In the genomic region with DNA sequence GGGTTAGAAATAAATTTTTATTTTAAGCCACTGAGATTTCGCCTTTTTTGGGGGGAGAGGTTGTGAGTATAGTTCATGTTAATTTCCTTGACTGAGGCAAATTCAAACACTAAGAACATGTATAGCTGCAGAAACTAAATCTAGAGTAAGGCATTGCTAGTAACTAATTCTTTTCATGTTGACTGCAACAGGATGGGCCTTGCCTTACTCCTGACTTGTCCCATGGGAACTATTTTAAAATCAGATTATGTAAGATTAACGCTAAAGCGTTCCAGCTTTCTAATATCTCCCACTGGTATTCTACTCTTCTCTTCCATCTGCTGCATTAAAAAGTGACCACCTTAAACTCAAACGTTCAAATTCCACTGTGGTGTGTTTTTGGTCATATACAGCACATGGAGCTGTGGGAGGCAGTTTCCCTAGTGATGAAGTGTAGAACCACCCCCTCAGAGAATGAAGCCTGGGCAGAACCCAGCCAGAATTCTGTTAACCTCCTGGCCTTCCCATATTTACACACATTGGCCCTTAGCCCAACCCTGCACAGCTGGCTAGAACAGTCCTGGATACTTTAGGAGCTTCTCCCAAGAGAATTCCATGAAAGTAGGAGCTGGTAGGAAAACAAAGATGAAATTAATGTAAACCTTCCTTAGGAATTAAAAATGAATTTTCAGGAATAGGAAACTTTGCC, we compare ENCODE assay signal across 12 cellular contexts.
"Had no signal": no experiment of that assay in that cellular context is flagged by ENCODE, and none has a peak within 500 bp of the region (broad histone marks: within the 10 kb centered on the region; RNA-seq: fewer than 3 reads in every experiment).

No MANE protein-coding gene starts in this region.

- ATAC-seq: gastrocnemius medialis; stimulated activated effector memory CD8-positive, alpha-beta T cell treated with anti-CD3 and anti-CD28 coated beads, Interleukin-12 subunit alpha, Interleukin-12 subunit beta, amount 100 ng/mL, for 72 hours had no signal

- H3K9me3 ChIP-seq: ascending aorta, esophagus squamous epithelium, gastrocnemius medialis, tibial artery had no signal

- H3K4me1 ChIP-seq: ascending aorta, gastrocnemius medialis, neural progenitor cell had no signal

- H3K36me3 ChIP-seq: ascending aorta, esophagus squamous epithelium, gastrocnemius medialis, neural progenitor cell, tibial artery had no signal

- H3K27ac ChIP-seq: ascending aorta, esophagus squamous epithelium, gastrocnemius medialis, neural progenitor cell, tibial artery had no signal

- DNase-seq: activated CD4-positive, alpha-beta memory T cell treated with anti-CD3 and anti-CD28 coated beads for 36 hours; activated CD4-positive, alpha-beta T cell treated with anti-CD3 and anti-CD28 coated beads for 1 hour; activated naive CD4-positive, alpha-beta T cell; dorsolateral prefrontal cortex; esophagus squamous epithelium; gastrocnemius medialis; kidney; T-helper 9 cell; tibial artery had no signal

- H3K4me3 ChIP-seq: ascending aorta, dorsolateral prefrontal cortex, esophagus squamous epithelium, gastrocnemius medialis, neural progenitor cell, tibial artery had no signal

- H3K27me3 ChIP-seq: ascending aorta, dorsolateral prefrontal cortex, esophagus squamous epithelium, gastrocnemius medialis, neural progenitor cell, tibial artery had no signal
